Comparison of ENCODE assay signal across 26 cellular contexts in genomic region chr17:68871447-68871846, GRCh38.
"Had no signal": no experiment of that assay in that cellular context is flagged by ENCODE, and none has a peak within 500 bp of the region (broad histone marks: within the 10 kb centered on the region; RNA-seq: fewer than 3 reads in every experiment).

No MANE protein-coding gene starts in this region.

- H3K9me3 ChIP-seq: colonic mucosa, esophagus squamous epithelium, gastrocnemius medialis, left lung, lower lobe of right lung, mucosa of descending colon had no signal

- H3K36me3 ChIP-seq: colonic mucosa, esophagus squamous epithelium, left lung, lower lobe of right lung had no signal

- H3K4me1 ChIP-seq: colonic mucosa, gastrocnemius medialis, left lung, lower lobe of right lung had no signal

- H3K27ac ChIP-seq: colonic mucosa, epithelial cell of prostate, esophagus squamous epithelium, gastrocnemius medialis, heart right ventricle, left lung, lower lobe of right lung had no signal

- H3K27me3 ChIP-seq: colonic mucosa, esophagus squamous epithelium, gastrocnemius medialis, heart right ventricle, left lung had no signal

- DNase-seq: colonic mucosa; cortex of kidney; effector CD8-positive, alpha-beta T cell; effector memory CD8-positive, alpha-beta T cell; endodermal cell; erythroblast; esophagus squamous epithelium; foreskin fibroblast; foreskin melanocyte; gastrocnemius medialis; glutamatergic neuron; head of caudate nucleus; heart right ventricle; hippocampal formation; left cardiac atrium; left lung; left ventricle myocardium superior; lower lobe of right lung; mesenchymal stem cell; mucosa of descending colon; naive B cell had no signal

- H3K4me3 ChIP-seq: colonic mucosa, esophagus squamous epithelium, gastrocnemius medialis, heart right ventricle, left lung, lower lobe of right lung, mucosa of descending colon had no signal

- FAIRE-seq: endometrium, islet of Langerhans, keratinocyte had no signal

- ATAC-seq: effector memory CD8-positive, alpha-beta T cell; esophagus mucosa; gastrocnemius medialis; heart right ventricle; left cardiac atrium; left lung; left ventricle myocardium superior; lower lobe of right lung; mucosa of descending colon had no signal
